Comparison of ENCODE assay signal across 8 cellular contexts in the genomic region with DNA sequence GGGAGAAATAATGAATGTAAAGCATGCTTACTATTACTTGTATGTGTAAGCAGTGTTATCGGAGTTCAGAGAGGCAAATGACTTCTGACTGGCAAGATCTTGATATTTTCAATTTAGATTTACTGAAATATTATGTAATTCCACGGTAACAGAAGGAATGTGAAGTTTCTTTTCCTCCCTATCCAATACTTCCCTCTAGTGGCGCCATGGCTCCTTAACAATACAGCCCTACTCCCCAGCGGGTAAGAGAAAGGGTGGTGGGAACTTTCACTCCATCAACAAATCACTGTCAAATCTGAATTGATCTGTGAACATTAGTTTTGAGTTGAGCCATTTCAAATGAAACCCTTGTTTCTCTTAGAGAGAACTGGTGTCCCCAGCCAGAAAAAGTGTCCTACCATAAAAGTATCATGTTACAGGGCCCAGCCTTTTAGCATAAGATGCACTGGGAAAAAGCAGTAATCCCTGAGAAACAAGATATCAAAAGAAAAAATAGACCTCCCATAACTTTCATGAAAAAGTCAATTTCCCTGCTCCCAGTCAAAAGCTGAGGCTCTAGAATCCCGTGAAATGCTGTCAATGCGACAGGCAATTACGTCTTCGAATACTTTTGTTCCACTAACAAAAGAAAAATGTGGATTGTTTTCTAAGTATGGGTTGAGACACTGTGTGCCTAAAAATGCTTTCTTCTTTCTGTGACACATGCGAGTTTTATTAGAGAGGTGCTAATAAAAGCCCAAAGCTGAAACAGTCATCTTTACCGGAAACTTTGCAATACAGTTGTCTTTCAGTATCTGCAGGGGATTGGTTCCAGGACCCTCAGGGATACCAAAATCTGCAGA. TPM values are rescaled to one million over a fixed set of nuclear protein-coding genes. Genes with fewer than 3 reads are reported as not detected.
DNase-seq lines count a peak whose midpoint lies in the region; ATAC-seq, FAIRE-seq and TF ChIP-seq lines count a peak whose summit lies in the region.

No MANE protein-coding gene starts in this region.

- no peaks in the 10 kb centered on the region for H3K36me3 Mint-ChIP-seq in activated CD4-positive, alpha-beta T cell treated with anti-CD3 and anti-CD28 coated beads for 36 hours (ENCODE audit: low read depth)
- H3K36me3 Mint-ChIP-seq in neural progenitor cell, result no peaks in the 10 kb centered on the region
- H3K36me3 Mint-ChIP-seq in activated T-cell treated with anti-CD3 and anti-CD28 coated beads, Interleukin-2, amount 50 U/mL, for 24 hours (ENCODE audit: low read depth), result no peaks in the 10 kb centered on the region

- no peaks in the 10 kb centered on the region for H3K9me1 ChIP-seq in endothelial cell of umbilical vein (replicated peaks; ENCODE audit: control insufficient read depth, extremely low read depth, insufficient read depth, low read length)

- H3K27ac Mint-ChIP-seq in activated CD4-positive, alpha-beta T cell treated with anti-CD3 and anti-CD28 coated beads for 36 hours, result no peak overlapping the region
- no peak overlapping the region for H3K27ac Mint-ChIP-seq in neural progenitor cell
- H3K27ac Mint-ChIP-seq in activated T-cell treated with anti-CD3 and anti-CD28 coated beads, Interleukin-2, amount 50 U/mL, for 24 hours, result no peak overlapping the region

- BruUV-seq in endothelial cell of umbilical vein (replicated peaks; lab: Mats Ljungman, UMichigan), result no TSS peak

- FAIRE-seq in endothelial cell of umbilical vein (lab: Jason Lieb, UNC), result peak; percentile 74
- no peak for FAIRE-seq in GM19239 (lab: Jason Lieb, UNC)

- DNase-seq in activated CD4-positive, alpha-beta T cell treated with anti-CD3 and anti-CD28 coated beads for 36 hours, result peak; percentile 19
- DNase-seq in activated CD4-positive, alpha-beta T cell treated with anti-CD3 and anti-CD28 coated beads, Interleukin-2, amount 50 U/mL, for 4 hours, result no peak
- peak; percentile 70 for DNase-seq in endothelial cell of umbilical vein (ENCODE audit: low read depth, low spot score)
- DNase-seq in neural progenitor cell (ENCODE audit: low spot score), result peak; percentile 66
- DNase-seq in GM19239 (ENCODE audit: insufficient read length, low spot score), result no peak
- DNase-seq in activated T-cell treated with anti-CD3 and anti-CD28 coated beads, Interleukin-2, amount 50 U/mL, for 24 hours, result no peak
- DNase-seq in NCI-H2029 (lab: John Stamatoyannopoulos, UW), result no peak

- H3K9ac ChIP-seq in OCI-LY1 (ENCODE audit: low read length) (no peak overlapping the region), endothelial cell of umbilical vein (replicated peaks; ENCODE audit: extremely low read depth, insufficient read depth, low read length) (no peak overlapping the region), neural progenitor cell (no peak overlapping the region)

- no peaks in the 10 kb centered on the region for H3K36me3 ChIP-seq in OCI-LY1 (ENCODE audit: insufficient read depth, low read length)
- H3K36me3 ChIP-seq in endothelial cell of umbilical vein (ENCODE audit: control insufficient read depth in 2 of 2, extremely low read depth in 1 of 2, insufficient read depth in 2 of 2, low read length in 2 of 2), result no peaks in the 10 kb centered on the region
- H3K36me3 ChIP-seq in neural progenitor cell, result no peaks in the 10 kb centered on the region

- H3K4me3 Mint-ChIP-seq in activated CD4-positive, alpha-beta T cell treated with anti-CD3 and anti-CD28 coated beads for 36 hours, result no peak overlapping the region
- no peak overlapping the region for H3K4me3 Mint-ChIP-seq in neural progenitor cell
- no peak overlapping the region for H3K4me3 Mint-ChIP-seq in activated T-cell treated with anti-CD3 and anti-CD28 coated beads, Interleukin-2, amount 50 U/mL, for 24 hours

- H3K27ac ChIP-seq in OCI-LY1 (ENCODE audit: low read depth, low read length, poor library complexity, severe bottlenecking) (no peak overlapping the region), endothelial cell of umbilical vein (ENCODE audit: insufficient read depth, low read depth, low read length) (no peak overlapping the region), neural progenitor cell (no peak overlapping the region)

- H3K9me3 Mint-ChIP-seq in activated CD4-positive, alpha-beta T cell treated with anti-CD3 and anti-CD28 coated beads for 36 hours (ENCODE audit: low read depth), result no peaks in the 10 kb centered on the region
- H3K9me3 Mint-ChIP-seq in neural progenitor cell, result no peaks in the 10 kb centered on the region
- H3K9me3 Mint-ChIP-seq in activated T-cell treated with anti-CD3 and anti-CD28 coated beads, Interleukin-2, amount 50 U/mL, for 24 hours, result no peaks in the 10 kb centered on the region

- H3K9me3 ChIP-seq in OCI-LY1 (ENCODE audit: low read length), result peaks cover 3% of the 10 kb centered on the region; the same call in 1 of the 2 replicates
- no peaks in the 10 kb centered on the region for H3K9me3 ChIP-seq in endothelial cell of umbilical vein (replicated peaks; ENCODE audit: control insufficient read depth, insufficient read depth, low read length)
- no peaks in the 10 kb centered on the region for H3K9me3 ChIP-seq in neural progenitor cell (ENCODE audit: low read depth)

- no peak overlapping the region for H3K4me3 ChIP-seq in OCI-LY1 (ENCODE audit: low read depth, low read length, poor library complexity, severe bottlenecking)
- H3K4me3 ChIP-seq in endothelial cell of umbilical vein (replicated peaks in 1 of 3; ENCODE audit: insufficient read depth in 1 of 3, low read depth in 1 of 3, low read length in 3 of 3), result no peak overlapping the region
- no peak overlapping the region for H3K4me3 ChIP-seq in neural progenitor cell

- CTCF ChIA-PET in activated CD4-positive, alpha-beta T cell treated with anti-CD3 and anti-CD28 coated beads for 36 hours (lab: Charles Lee), result no interaction called here
- CTCF ChIA-PET in endothelial cell of umbilical vein (lab: Charles Lee), result interaction anchor here (1.2 to 1.7 kb wide), 4 partner anchors 17 to 1497 kb away, joined by 3 to 7 read pairs (median 4); no protein-coding TSS in a partner anchor

- POLR2A ChIA-PET in activated CD4-positive, alpha-beta T cell treated with anti-CD3 and anti-CD28 coated beads for 36 hours (lab: Charles Lee), result no interaction called here
- POLR2A ChIA-PET in endothelial cell of umbilical vein (lab: Charles Lee), result no interaction called here

- no peak for TF ChIP-seq POLR2A in endothelial cell of umbilical vein (IDR thresholded peaks at IDR 0.05; ENCODE audit: low read depth, low read length)

- H3K79me2 ChIP-seq in OCI-LY1 (ENCODE audit: insufficient read depth, low read length) (no peaks in the 10 kb centered on the region), endothelial cell of umbilical vein (ENCODE audit: control insufficient read depth, insufficient read depth, low read length) (no peaks in the 10 kb centered on the region), neural progenitor cell (ENCODE audit: low read depth) (no peaks in the 10 kb centered on the region)

- H2AFZ ChIP-seq in OCI-LY1 (ENCODE audit: low read length) (no peak overlapping the region), endothelial cell of umbilical vein (ENCODE audit: low read depth, low read length) (peak overlapping the region; percentile 20), neural progenitor cell (replicated peaks) (peak overlapping the region; percentile 40)

- H3K4me1 Mint-ChIP-seq in activated CD4-positive, alpha-beta T cell treated with anti-CD3 and anti-CD28 coated beads for 36 hours, result no peaks in the 10 kb centered on the region
- H3K4me1 Mint-ChIP-seq in neural progenitor cell, result peaks cover 5% of the 10 kb centered on the region
- peaks cover 2% of the 10 kb centered on the region for H3K4me1 Mint-ChIP-seq in activated T-cell treated with anti-CD3 and anti-CD28 coated beads, Interleukin-2, amount 50 U/mL, for 24 hours (ENCODE audit: low read depth)

- no peaks in the 10 kb centered on the region for H3F3A ChIP-seq in OCI-LY1 (ENCODE audit: insufficient read depth, low read length)
- peaks cover 9% of the 10 kb centered on the region for H3F3A ChIP-seq in neural progenitor cell (ENCODE audit: low read depth)

- H3K4me2 ChIP-seq in OCI-LY1 (ENCODE audit: low read length) (no peak overlapping the region), endothelial cell of umbilical vein (ENCODE audit: insufficient read depth, low read length) (peak overlapping the region; percentile 47), neural progenitor cell (no peak overlapping the region)

- dilution Hi-C loops in endothelial cell of umbilical vein (cut with MboI; ENCODE audit: extremely low pct_ligation_motif_present, low sequenced_read_pairs), result no loop called here

- TF ChIP-seq CTCF in OCI-LY1 (IDR thresholded peaks at IDR 0.05; ENCODE audit: low read length), result peak; percentile 39; the same call in 1 of the 2 replicates
- TF ChIP-seq CTCF in endothelial cell of umbilical vein (IDR thresholded peaks at IDR 0.05; ENCODE audit: extremely low read depth in 1 of 2, insufficient read depth in 1 of 2, low read depth in 1 of 2, low read length in 2 of 2), result peak; percentile 55 to 69
- TF ChIP-seq CTCF in neural progenitor cell (IDR thresholded peaks at IDR 0.05), result peak; percentile 74

- H3K27me3 ChIP-seq in OCI-LY1 (ENCODE audit: insufficient read depth, low read length) (no peaks in the 10 kb centered on the region), endothelial cell of umbilical vein (ENCODE audit: control insufficient read depth in 2 of 2, insufficient read depth in 2 of 2, low read length in 2 of 2) (no peaks in the 10 kb centered on the region), neural progenitor cell (no peaks in the 10 kb centered on the region)

- no peaks in the 10 kb centered on the region for H3K9me2 ChIP-seq in OCI-LY1 (ENCODE audit: low read depth, low read length)

- intact Hi-C loops in activated CD4-positive, alpha-beta T cell treated with anti-CD3 and anti-CD28 coated beads for 36 hours (cut with DNase I, micrococcal nuclease), result no loop called here
- intact Hi-C loops in endothelial cell of umbilical vein (cut with micrococcal nuclease), result loop anchor here (1.0 kb wide), 1 partner anchor 19 kb away; no protein-coding TSS in a partner anchor

- no peaks in the 10 kb centered on the region for H3K27me3 Mint-ChIP-seq in activated CD4-positive, alpha-beta T cell treated with anti-CD3 and anti-CD28 coated beads for 36 hours
- H3K27me3 Mint-ChIP-seq in neural progenitor cell (ENCODE audit: insufficient read depth, low read depth), result peaks cover 3% of the 10 kb centered on the region
- no peaks in the 10 kb centered on the region for H3K27me3 Mint-ChIP-seq in activated T-cell treated with anti-CD3 and anti-CD28 coated beads, Interleukin-2, amount 50 U/mL, for 24 hours

- no peaks in the 10 kb centered on the region for H3K4me1 ChIP-seq in OCI-LY1 (ENCODE audit: insufficient read depth, low read length, severe bottlenecking)
- peaks cover 3% of the 10 kb centered on the region for H3K4me1 ChIP-seq in endothelial cell of umbilical vein (ENCODE audit: control insufficient read depth, extremely low read depth, insufficient read depth, low read length)
- H3K4me1 ChIP-seq in neural progenitor cell, result peaks cover 22% of the 10 kb centered on the region

- ATAC-seq in activated CD4-positive, alpha-beta T cell treated with anti-CD3 and anti-CD28 coated beads for 36 hours, result no peak

- H4K20me1 ChIP-seq in OCI-LY1 (ENCODE audit: insufficient read depth, low read length) (no peaks in the 10 kb centered on the region), endothelial cell of umbilical vein (replicated peaks; ENCODE audit: control insufficient read depth, extremely low read depth, insufficient read depth, low read length) (no peaks in the 10 kb centered on the region), neural progenitor cell (ENCODE audit: low read depth) (no peaks in the 10 kb centered on the region)

RNA-seq across cellular contexts. Expression of gene COX7A2, which starts 12.9 kb away (rescaled TPM):
- total RNA-seq in activated CD4-positive, alpha-beta T cell treated with anti-CD3 and anti-CD28 coated beads for 36 hours, result 100 to 1,000 TPM; 468 to 520 TPM
- total RNA-seq in endothelial cell of umbilical vein (426 and 455 TPM in 2 replicates), neural progenitor cell (ENCODE audit: low replicate concordance) (146 and 330 TPM in 2 replicates)
- 193 and 254 TPM in 2 replicates for polyA plus RNA-seq in endothelial cell of umbilical vein
- 190 and 198 TPM in 2 replicates for polyA plus RNA-seq in endothelial cell of umbilical vein (2011; cell fraction: cytosol; rRNA removed)
- polyA plus RNA-seq in endothelial cell of umbilical vein (2011; cell fraction: nucleus; rRNA removed), result 93.3 and 104 TPM in 2 replicates
- 421 and 484 TPM in 2 replicates for polyA plus RNA-seq in endothelial cell of umbilical vein (2012)
- 79.4 and 85.3 TPM in 2 replicates for polyA minus RNA-seq in endothelial cell of umbilical vein
- polyA minus RNA-seq in endothelial cell of umbilical vein (2011; cell fraction: cytosol; rRNA and poly(A)+ RNA removed), result 54.4 TPM
- polyA minus RNA-seq in endothelial cell of umbilical vein (2011; cell fraction: nucleus; rRNA and poly(A)+ RNA removed), result 24.0 and 27.7 TPM in 2 replicates

RNA-seq across cellular contexts. Expression of gene COL12A1, which starts 24.9 kb away (rescaled TPM):
- under 1 TPM; 0.02 TPM for total RNA-seq in activated CD4-positive, alpha-beta T cell treated with anti-CD3 and anti-CD28 coated beads for 36 hours
- total RNA-seq in endothelial cell of umbilical vein, result 89.1 and 102 TPM in 2 replicates
- polyA plus RNA-seq in endothelial cell of umbilical vein, result 48.5 and 49.9 TPM in 2 replicates
- polyA plus RNA-seq in endothelial cell of umbilical vein (2011; cell fraction: cytosol; rRNA removed), result 43.4 and 44.0 TPM in 2 replicates
- polyA plus RNA-seq in endothelial cell of umbilical vein (2011; cell fraction: nucleus; rRNA removed), result 75.2 and 88.8 TPM in 2 replicates
- polyA plus RNA-seq in endothelial cell of umbilical vein (2012), result 42.2 and 57.9 TPM in 2 replicates
- 216 and 284 TPM in 2 replicates for polyA minus RNA-seq in endothelial cell of umbilical vein
- polyA minus RNA-seq in endothelial cell of umbilical vein (2011; cell fraction: cytosol; rRNA and poly(A)+ RNA removed), result 67.7 TPM
- 111 and 183 TPM in 2 replicates for polyA minus RNA-seq in endothelial cell of umbilical vein (2011; cell fraction: nucleus; rRNA and poly(A)+ RNA removed)
- total RNA-seq in neural progenitor cell (ENCODE audit: low replicate concordance), result 0.87 and 1.3 TPM in 2 replicates

RNA-seq across cellular contexts. Expression of gene TMEM30A, which starts 53.9 kb away (rescaled TPM):
- total RNA-seq in activated CD4-positive, alpha-beta T cell treated with anti-CD3 and anti-CD28 coated beads for 36 hours, result 10 to 100 TPM; 23.4 to 44.3 TPM
- total RNA-seq in endothelial cell of umbilical vein (197 and 213 TPM in 2 replicates), neural progenitor cell (ENCODE audit: low replicate concordance) (61.2 and 86.0 TPM in 2 replicates)
- 26.6 and 42.2 TPM in 2 replicates for polyA plus RNA-seq in endothelial cell of umbilical vein
- polyA plus RNA-seq in endothelial cell of umbilical vein (2011; cell fraction: cytosol; rRNA removed), result 40.9 and 41.1 TPM in 2 replicates
- polyA plus RNA-seq in endothelial cell of umbilical vein (2011; cell fraction: nucleus; rRNA removed), result 57.1 and 70.7 TPM in 2 replicates
- 200 and 209 TPM in 2 replicates for polyA plus RNA-seq in endothelial cell of umbilical vein (2012)
- polyA minus RNA-seq in endothelial cell of umbilical vein, result 61.1 and 80.6 TPM in 2 replicates
- 8.8 TPM for polyA minus RNA-seq in endothelial cell of umbilical vein (2011; cell fraction: cytosol; rRNA and poly(A)+ RNA removed)
- polyA minus RNA-seq in endothelial cell of umbilical vein (2011; cell fraction: nucleus; rRNA and poly(A)+ RNA removed), result 66.2 and 80.0 TPM in 2 replicates

Comparison
In these comparisons a context has a peak if more than half of its experiments do, and no peak if none do; other contexts are left out.
1. DNase-seq: peak in activated CD4-positive, alpha-beta T cell treated with anti-CD3 and anti-CD28 coated beads for 36 hours (single experiment), endothelial cell of umbilical vein (single experiment) and neural progenitor cell (single experiment); none in activated CD4-positive, alpha-beta T cell treated with anti-CD3 and anti-CD28 coated beads, Interleukin-2, amount 50 U/mL, for 4 hours (0 of 2), GM19239 (single experiment), activated T-cell treated with anti-CD3 and anti-CD28 coated beads, Interleukin-2, amount 50 U/mL, for 24 hours (single experiment) and NCI-H2029 (single experiment).
2. RNA of gene COL12A1, which starts 24.9 kb away (total RNA-seq): 89.1 to 102 TPM in endothelial cell of umbilical vein; 0.87 to 1.3 TPM in neural progenitor cell and 0.02 TPM in activated CD4-positive, alpha-beta T cell treated with anti-CD3 and anti-CD28 coated beads for 36 hours; every median in the first group is over 10 times any median in the second.
3. Peak in every context shown above with its lines, with median percentiles within 50 percentile points of each other: CTCF ChIP-seq.